ENCODE assay signal across 8 cellular contexts in genomic region chr2:86441789-86442641, GRCh38. TPM values are rescaled to one million over a fixed set of nuclear protein-coding genes. Genes with fewer than 3 reads are reported as not detected.
DNase-seq lines count a peak whose midpoint lies in the region; ATAC-seq and TF ChIP-seq lines count a peak whose summit lies in the region.

No MANE protein-coding gene starts in this region.

- peaks cover 18% of the 10 kb centered on the region for H3K4me1 ChIP-seq in mucosa of descending colon (ENCODE audit: low read depth)

- H3K36me3 ChIP-seq in mucosa of descending colon (ENCODE audit: low read depth): no peaks in the 10 kb centered on the region

- H3K4me3 ChIP-seq in GM12875 (ENCODE audit: low read depth, low read length): peak overlapping the region; percentile 71
- H3K4me3 ChIP-seq in epithelial cell of esophagus (ENCODE audit: low read length): peak overlapping the region; percentile 81
- peak overlapping the region; percentile 62 for H3K4me3 ChIP-seq in mucosa of descending colon

- intact Hi-C loops in mucosa of descending colon (cut with DNase I, micrococcal nuclease): loop anchor here in 1 of 2 donors (10.0 kb wide), 1 partner anchor 123 kb away; the partner anchor contains the start of gene CHMP3

- DNase-seq in NOMO-1 treated with DMSO at 0.1 percent for 48 hours (lab: John Stamatoyannopoulos, UW; ENCODE audit: unreplicated experiment): peak; percentile 54
- DNase-seq in activated T-cell treated with anti-CD3 and anti-CD28 coated beads for 1 hour (ENCODE audit: low read depth): peak; percentile 52
- peak; percentile 69 for DNase-seq in epithelial cell of esophagus (ENCODE audit: low read depth)
- peak; percentile 60 to 79 (median 74) for DNase-seq in mucosa of descending colon
- peak; percentile 26 to 32 for DNase-seq in stimulated activated CD8-positive, alpha-beta memory T cell treated with anti-CD3 and anti-CD28 coated beads, Interleukin-4, amount 100 ng/mL, for 1 hour (ENCODE audit: low read depth in 2 of 2, low spot score in 1 of 2)
- DNase-seq in cerebellar nuclear complex (lab: John Stamatoyannopoulos, UW): no peak

- TF ChIP-seq CTCF in GM12875 (IDR thresholded peaks at IDR 0.05; ENCODE audit: borderline replicate concordance, insufficient read depth, low read depth, low read length): no peak
- TF ChIP-seq CTCF in epithelial cell of esophagus (IDR thresholded peaks at IDR 0.05; ENCODE audit: insufficient read depth, low read depth, low read length, missing control alignments): no peak
- TF ChIP-seq CTCF in mucosa of descending colon (IDR thresholded peaks at IDR 0.05): no peak

- peak; percentile 4 for ATAC-seq in HG02840 (IDR thresholded peaks at IDR 0.05; ENCODE audit: low FRiP score, unreplicated experiment)
- ATAC-seq in mucosa of descending colon: peak; percentile 3

- peaks cover 21% of the 10 kb centered on the region for H3K9me3 ChIP-seq in mucosa of descending colon

RNA-seq across cellular contexts. Expression of gene KDM3A, which starts 0.8 kb away (rescaled TPM):
- total RNA-seq in mucosa of descending colon: 10 to 100 TPM; 36.1 to 73.6 (median 53.6) TPM

Comparison
In these comparisons a context has a peak if more than half of its experiments do, and no peak if none do; other contexts are left out.
1. DNase-seq: peak in NOMO-1 treated with DMSO at 0.1 percent for 48 hours (single experiment), activated T-cell treated with anti-CD3 and anti-CD28 coated beads for 1 hour (single experiment), epithelial cell of esophagus (single experiment), mucosa of descending colon (3 of 3) and stimulated activated CD8-positive, alpha-beta memory T cell treated with anti-CD3 and anti-CD28 coated beads, Interleukin-4, amount 100 ng/mL, for 1 hour (2 of 2); none in cerebellar nuclear complex (0 of 2).
2. Peak in every context shown above with its lines, with median percentiles within 50 percentile points of each other: H3K4me3 ChIP-seq.